Comparison of ENCODE assay signal across 17 cellular contexts in the genomic region with DNA sequence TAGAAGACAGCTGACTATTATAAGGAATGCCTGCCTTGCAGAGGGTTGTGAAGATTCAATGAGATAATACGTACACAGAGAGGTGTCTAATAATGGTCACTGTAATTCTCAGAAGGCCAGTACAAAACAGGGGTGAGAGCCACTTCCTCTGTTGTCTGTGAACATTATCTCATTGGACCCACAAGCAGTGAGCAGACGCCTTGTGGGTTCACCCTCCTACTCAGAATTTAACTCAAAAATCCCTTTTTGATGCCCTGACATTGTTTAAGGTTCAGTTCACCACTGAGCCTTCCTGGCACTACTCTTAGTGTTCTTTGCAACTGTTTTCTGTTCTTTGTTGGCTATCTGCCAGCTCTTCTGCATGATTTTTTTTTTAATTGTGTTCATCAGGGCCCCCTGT.
"Had no signal": no experiment of that assay in that cellular context is flagged by ENCODE, and none has a peak within 500 bp of the region (broad histone marks: within the 10 kb centered on the region; RNA-seq: fewer than 3 reads in every experiment).

No MANE protein-coding gene starts in this region.

- H3K9me3 Mint-ChIP-seq: central memory CD8-positive, alpha-beta T cell; stimulated activated memory B cell treated with anti-CD40 and anti-IgM and Interleukin-4, amounts not matched to agents 10 μg/mL and 1 μg/mL and 100 μg/mL, for 72 hours had no signal

- DNase-seq: activated CD8-positive, alpha-beta memory T cell treated with anti-CD3 and anti-CD28 coated beads for 24 hours; activated CD8-positive, alpha-beta memory T cell treated with anti-CD3 and anti-CD28 coated beads, Interleukin-2, amount 50 U/mL, for 48 hours; activated naive CD4-positive, alpha-beta T cell treated with Interleukin-2 at 50 U/mL for 16 hours; aorta; erythroblast; foreskin melanocyte; glutamatergic neuron; hypothalamus; sigmoid colon; stimulated activated CD4-positive, alpha-beta T cell treated with anti-CD3 and anti-CD28 coated beads, Interleukin-4, amount 100 ng/mL, for 24 hours; substantia nigra; tibial artery; WERI-Rb-1 had no signal

- H3K4me3 Mint-ChIP-seq: central memory CD8-positive, alpha-beta T cell; nephron; stimulated activated memory B cell treated with anti-CD40 and anti-IgM and Interleukin-4, amounts not matched to agents 10 μg/mL and 1 μg/mL and 100 μg/mL, for 72 hours had no signal

- H3K4me1 Mint-ChIP-seq: central memory CD8-positive, alpha-beta T cell; nephron; stimulated activated memory B cell treated with anti-CD40 and anti-IgM and Interleukin-4, amounts not matched to agents 10 μg/mL and 1 μg/mL and 100 μg/mL, for 72 hours had no signal

- H3K27ac Mint-ChIP-seq: nephron; stimulated activated memory B cell treated with anti-CD40 and anti-IgM and Interleukin-4, amounts not matched to agents 10 μg/mL and 1 μg/mL and 100 μg/mL, for 72 hours had no signal

- ATAC-seq: left lobe of liver; stimulated activated memory B cell treated with anti-CD40 and anti-IgM and Interleukin-4, amounts not matched to agents 10 μg/mL and 1 μg/mL and 100 μg/mL, for 72 hours had no signal

- H3K36me3 Mint-ChIP-seq: stimulated activated memory B cell treated with anti-CD40 and anti-IgM and Interleukin-4, amounts not matched to agents 10 μg/mL and 1 μg/mL and 100 μg/mL, for 72 hours had no signal
